In the genomic region with DNA sequence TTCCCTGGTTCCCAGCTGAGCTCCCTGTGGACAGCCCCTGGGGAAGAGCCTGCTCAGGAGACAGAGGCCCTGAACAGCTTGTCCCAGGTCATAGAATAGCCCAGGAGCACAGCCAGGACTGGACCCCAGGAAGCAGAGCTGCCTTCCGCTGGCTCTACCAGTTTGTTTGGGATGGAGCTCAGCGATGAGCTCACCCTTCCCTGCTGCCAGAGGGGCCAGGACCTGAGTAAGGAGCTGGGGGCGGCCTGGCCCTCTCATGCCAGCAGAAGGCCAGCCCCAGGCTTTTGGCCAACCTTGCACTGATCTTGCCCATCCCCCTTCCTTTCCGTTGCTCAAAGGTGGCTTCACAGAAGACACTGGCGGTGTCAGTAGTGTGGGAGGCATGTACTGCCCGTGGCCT, we compare ENCODE assay signal across 20 cellular contexts. TPM values are rescaled to one million over a fixed set of nuclear protein-coding genes. Genes with fewer than 3 reads are reported as not detected.
A peak's percentile ranks its signal among the peaks of the same experiment; 100 is the strongest.
DNase-seq lines count a peak whose midpoint lies in the region; TF ChIP-seq lines count a peak whose summit lies in the region.
"Had no signal": no experiment of that assay in that cellular context is flagged by ENCODE, and none has a peak within 500 bp of the region (broad histone marks: within the 10 kb centered on the region; RNA-seq: fewer than 3 reads in every experiment).

No MANE protein-coding gene starts in this region.

- H3K4me3 ChIP-seq in HUES64 (ENCODE audit: low read length) (no peak overlapping the region), iPS-20b (ENCODE audit: low read length) (no peak overlapping the region), hepatocyte (no peak overlapping the region)
- H3K4me3 ChIP-seq: esophagus muscularis mucosa, gastroesophageal sphincter, GM12878, K562 had no signal

- 82% methylated on average over 6 of the region's 6 CpGs for whole genome bisulfite sequencing in HUES64
- WGBS in hepatocyte (ENCODE audit: low lambda C conversion rate, missing lambda C conversion rate) = 91% methylated on average over 6 of the region's 6 CpGs

- H3K27ac ChIP-seq in HUES64 (ENCODE audit: low read depth, low read length) = peak overlapping the region; percentile 93
- peak overlapping the region; percentile 55 for H3K27ac ChIP-seq in iPS-20b (ENCODE audit: low read length)
- H3K27ac ChIP-seq in hepatocyte = no peak overlapping the region
- H3K27ac ChIP-seq: esophagus muscularis mucosa, gastroesophageal sphincter had no signal

- H3K4me2 ChIP-seq in hepatocyte = no peak overlapping the region

- no peaks in the 10 kb centered on the region for H3K79me2 ChIP-seq in hepatocyte

- DNase-seq in C1 segment of cervical spinal cord (lab: John Stamatoyannopoulos, UW) (peak in 8 of 14 donors; percentile 6 to 95 (median 41)), COLO829 (ENCODE audit: low spot score) (no peak), hepatocyte (ENCODE audit: low spot score) (no peak), retina (no peak)
- DNase-seq: ACHN; activated CD4-positive, alpha-beta T cell treated with anti-CD3 and anti-CD28 coated beads, Interleukin-2, amount 50 U/mL, for 1 hour; activated CD8-positive, alpha-beta memory T cell treated with anti-CD3 and anti-CD28 coated beads, Interleukin-2, amount 50 U/mL, for 4 hours; DMS153; NCI-H1694 treated with DMSO at 0.1 percent for 48 hours; NCI-H748 treated with DMSO at 0.1 percent for 48 hours; nephron progenitor cell had no signal

- H3K36me3 ChIP-seq in HUES64 (ENCODE audit: insufficient read depth, low read length) (peaks cover 3% of the 10 kb centered on the region; the same call in 1 of the 2 replicates), iPS-20b (ENCODE audit: insufficient read depth, low read depth, low read length) (peaks cover 5% of the 10 kb centered on the region), hepatocyte (replicated peaks; ENCODE audit: insufficient read depth, low read depth) (no peaks in the 10 kb centered on the region)

- H3K9ac ChIP-seq in HUES64 (ENCODE audit: low read depth, low read length) (0 out of 2 replicates have a peak overlapping the region, but pooled peaks have one; percentile 10), iPS-20b (ENCODE audit: low read depth, low read length) (peak overlapping the region; percentile 49; the same call in 1 of the 2 replicates)

- H3K4me1 ChIP-seq in HUES64 (ENCODE audit: insufficient read depth, low read length) = peaks cover 42% of the 10 kb centered on the region
- H3K4me1 ChIP-seq in iPS-20b (ENCODE audit: insufficient read depth, low read length) = peaks cover 27% of the 10 kb centered on the region
- peaks cover 23% of the 10 kb centered on the region for H3K4me1 ChIP-seq in hepatocyte (ENCODE audit: insufficient read depth)

- TF ChIP-seq CTCF in hepatocyte (IDR thresholded peaks at IDR 0.05; ENCODE audit: poor library complexity) = no peak

- H3K9me3 ChIP-seq in HUES64 (ENCODE audit: insufficient read depth, low read depth, low read length) = no peaks in the 10 kb centered on the region
- H3K9me3 ChIP-seq in iPS-20b (ENCODE audit: insufficient read depth, low read depth, low read length) = no peaks in the 10 kb centered on the region
- H3K9me3 ChIP-seq in hepatocyte (ENCODE audit: low read depth) = no peaks in the 10 kb centered on the region
- H3K9me3 ChIP-seq: esophagus muscularis mucosa, gastroesophageal sphincter had no signal

- H4K20me1 ChIP-seq in hepatocyte (ENCODE audit: insufficient read depth, poor library complexity, severe bottlenecking) = no peaks in the 10 kb centered on the region

- H3K27me3 ChIP-seq in HUES64 (ENCODE audit: insufficient read depth, low read length) (no peaks in the 10 kb centered on the region), iPS-20b (ENCODE audit: insufficient read depth, low read length) (no peaks in the 10 kb centered on the region), hepatocyte (no peaks in the 10 kb centered on the region)
- H3K27me3 ChIP-seq: esophagus muscularis mucosa, gastroesophageal sphincter had no signal

- H3K9me2 ChIP-seq in hepatocyte (replicated peaks; ENCODE audit: insufficient read depth) = no peaks in the 10 kb centered on the region

- H2AFZ ChIP-seq in hepatocyte = no peak overlapping the region

RNA-seq across cellular contexts. Expression of gene MMP24OS, which starts 17.5 kb away (rescaled TPM):
- 24.9 TPM for polyA plus RNA-seq in HUES64 (2013, experiment 1 of 2)
- polyA plus RNA-seq in HUES64 (2013, experiment 2 of 2) = 34.9 TPM
- 16.9 and 19.0 TPM in 2 replicates for total RNA-seq in hepatocyte
- polyA plus RNA-seq in hepatocyte = 58.5 and 60.1 TPM in 2 replicates

RNA-seq across cellular contexts. Expression of gene EIF6, which starts 24.1 kb away (rescaled TPM):
- 138 TPM for polyA plus RNA-seq in HUES64 (2013, experiment 1 of 2)
- polyA plus RNA-seq in HUES64 (2013, experiment 2 of 2) = 113 TPM
- total RNA-seq in hepatocyte = 108 and 112 TPM in 2 replicates
- 207 and 230 TPM in 2 replicates for polyA plus RNA-seq in hepatocyte

RNA-seq across cellular contexts. Expression of gene FAM83C, which starts 31.8 kb away (rescaled TPM):
- polyA plus RNA-seq in HUES64 (2013, experiment 1 of 2) = not detected
- polyA plus RNA-seq in HUES64 (2013, experiment 2 of 2) = not detected
- not detected in 2 replicates for total RNA-seq in hepatocyte
- 0.10 TPM in 1 of 2 replicates, not detected in the other for polyA plus RNA-seq in hepatocyte
- total RNA-seq: esophagus muscularis mucosa; GM12878; K562; progenitor cell of endocrine pancreas; T-helper 1 cell treated with Interleukin-12 subunit alpha and Interleukin-12 subunit beta and Interleukin-4 antibody, amounts not matched to agents 30 ng/mL and 1 ng/mL, for 36 hours had no signal
- polyA plus RNA-seq: CD14-positive monocyte, GM12878, K562 had no signal

RNA-seq across cellular contexts. Expression of gene MMP24, which starts 33.9 kb away (rescaled TPM):
- polyA plus RNA-seq in HUES64 (2013, experiment 1 of 2) = 8.1 TPM
- polyA plus RNA-seq in HUES64 (2013, experiment 2 of 2) = 6.9 TPM
- 0.76 and 1.2 TPM in 2 replicates for total RNA-seq in hepatocyte
- 0.69 and 1.2 TPM in 2 replicates for polyA plus RNA-seq in hepatocyte
- total RNA-seq: GM12878 had no signal

Comparison
In these comparisons a context has a peak if more than half of its experiments do, and no peak if none do; other contexts are left out.
1. DNase-seq: peak in C1 segment of cervical spinal cord (8 of 14); none in COLO829 (single experiment), hepatocyte (single experiment) and retina (single experiment).